In genomic region chr2:23256643-23257042, GRCh38 we compare ENCODE assay signal across 8 cellular contexts.
"Had no signal": no experiment of that assay in that cellular context is flagged by ENCODE, and none has a peak within 500 bp of the region (broad histone marks: within the 10 kb centered on the region; RNA-seq: fewer than 3 reads in every experiment).

No MANE protein-coding gene starts in this region.

- H3K27ac ChIP-seq: HL-60, KMS-11 had no signal

- H3K27me3 Mint-ChIP-seq: IgD-negative memory B cell had no signal

- H3K4me3 Mint-ChIP-seq: IgD-negative memory B cell had no signal

- H3K27ac Mint-ChIP-seq: IgD-negative memory B cell had no signal

- ATAC-seq: HepG2 had no signal

- DNase-seq: IMR-90, KBM-7, KG1 had no signal

- H3K4me2 ChIP-seq: KMS-11 had no signal

- H3K36me3 Mint-ChIP-seq: IgD-negative memory B cell had no signal

- H3K9ac ChIP-seq: KMS-11 had no signal

- FAIRE-seq: HepG2, HTR-8/SVneo had no signal

- H3K4me1 Mint-ChIP-seq: IgD-negative memory B cell had no signal
